ENCODE assay signal across 16 cellular contexts in genomic region chr2:225064928-225065327, GRCh38. TPM values are rescaled to one million over a fixed set of nuclear protein-coding genes. Genes with fewer than 3 reads are reported as not detected.
DNase-seq lines count a peak whose midpoint lies in the region; ATAC-seq lines count a peak whose summit lies in the region.
"Had no signal": no experiment of that assay in that cellular context is flagged by ENCODE, and none has a peak within 500 bp of the region (broad histone marks: within the 10 kb centered on the region; RNA-seq: fewer than 3 reads in every experiment).

No MANE protein-coding gene starts in this region.

- peaks cover 43% of the 10 kb centered on the region for H3K4me1 Mint-ChIP-seq in activated T-cell treated with anti-CD3 and anti-CD28 coated beads, Interleukin-2, amount 50 U/mL, for 4 hours (ENCODE audit: low read depth)
- H3K4me1 Mint-ChIP-seq in activated naive CD8-positive, alpha-beta T cell treated with anti-CD3 and anti-CD28 coated beads for 36 hours, result peaks cover 35% of the 10 kb centered on the region
- H3K4me1 Mint-ChIP-seq in stimulated activated naive CD8-positive, alpha-beta T cell treated with anti-CD3 and anti-CD28 coated beads, Interleukin-15, amount 100 ng/mL, for 72 hours, result peaks cover 47% of the 10 kb centered on the region

- H3K36me3 Mint-ChIP-seq in activated T-cell treated with anti-CD3 and anti-CD28 coated beads, Interleukin-2, amount 50 U/mL, for 4 hours (ENCODE audit: insufficient read depth), result no peaks in the 10 kb centered on the region
- peaks cover 18% of the 10 kb centered on the region for H3K36me3 Mint-ChIP-seq in activated naive CD8-positive, alpha-beta T cell treated with anti-CD3 and anti-CD28 coated beads for 36 hours

- peaks cover 15% of the 10 kb centered on the region for H3K9me3 Mint-ChIP-seq in activated T-cell treated with anti-CD3 and anti-CD28 coated beads, Interleukin-2, amount 50 U/mL, for 4 hours
- peaks cover 27% of the 10 kb centered on the region for H3K9me3 Mint-ChIP-seq in activated naive CD8-positive, alpha-beta T cell treated with anti-CD3 and anti-CD28 coated beads for 36 hours
- peaks cover 19 to 31% of the 10 kb centered on the region in 2 donors for H3K9me3 Mint-ChIP-seq in stimulated activated naive CD8-positive, alpha-beta T cell treated with anti-CD3 and anti-CD28 coated beads, Interleukin-15, amount 100 ng/mL, for 72 hours

- ATAC-seq in activated T-cell treated with anti-CD3 and anti-CD28 coated beads, Interleukin-2, amount 50 U/mL, for 4 hours, result peak; percentile 16 to 33
- peak; percentile 14 for ATAC-seq in GM21390 (IDR thresholded peaks at IDR 0.05; ENCODE audit: unreplicated experiment)
- peak; percentile 12 for ATAC-seq in stimulated activated naive CD8-positive, alpha-beta T cell treated with anti-CD3 and anti-CD28 coated beads, Interleukin-15, amount 100 ng/mL, for 72 hours
- ATAC-seq in HG02852 (IDR thresholded peaks at IDR 0.05; ENCODE audit: unreplicated experiment), result no peak
- ATAC-seq: PC-3 had no signal

- DNase-seq in activated T-cell treated with anti-CD3 and anti-CD28 coated beads, Interleukin-2, amount 50 U/mL, for 4 hours, result no peak
- DNase-seq in activated T-cell treated with anti-CD3 and anti-CD28 coated beads, Interleukin-2, amount 50 U/mL, for 48 hours, result no peak
- no peak for DNase-seq in activated naive CD8-positive, alpha-beta T cell treated with anti-CD3 and anti-CD28 coated beads for 36 hours
- DNase-seq in stimulated activated naive CD8-positive, alpha-beta T cell treated with anti-CD3 and anti-CD28 coated beads, Interleukin-15, amount 100 ng/mL, for 72 hours, result no peak
- no peak for DNase-seq in amniotic stem cell (lab: John Stamatoyannopoulos, UW)
- DNase-seq: DMS 273 treated with DMSO at 0.1 percent for 48 hours, H7, KG1, NCI-H1105, NCI-H1694 treated with DMSO at 0.1 percent for 48 hours, NCI-H446 treated with DMSO at 0.1 percent for 48 hours, NCI-H748 treated with DMSO at 0.1 percent for 48 hours, PC-3 had no signal

- H3K4me3 Mint-ChIP-seq in activated T-cell treated with anti-CD3 and anti-CD28 coated beads, Interleukin-2, amount 50 U/mL, for 4 hours, result peak overlapping the region; percentile 9
- no peak overlapping the region for H3K4me3 Mint-ChIP-seq in activated naive CD8-positive, alpha-beta T cell treated with anti-CD3 and anti-CD28 coated beads for 36 hours
- peak overlapping the region; percentile 11 to 52 for H3K4me3 Mint-ChIP-seq in stimulated activated naive CD8-positive, alpha-beta T cell treated with anti-CD3 and anti-CD28 coated beads, Interleukin-15, amount 100 ng/mL, for 72 hours

- no peaks in the 10 kb centered on the region for H3K27me3 Mint-ChIP-seq in activated T-cell treated with anti-CD3 and anti-CD28 coated beads, Interleukin-2, amount 50 U/mL, for 4 hours (ENCODE audit: low read depth)
- no peaks in the 10 kb centered on the region for H3K27me3 Mint-ChIP-seq in activated naive CD8-positive, alpha-beta T cell treated with anti-CD3 and anti-CD28 coated beads for 36 hours
- H3K27me3 Mint-ChIP-seq in stimulated activated naive CD8-positive, alpha-beta T cell treated with anti-CD3 and anti-CD28 coated beads, Interleukin-15, amount 100 ng/mL, for 72 hours, result no peaks in the 10 kb centered on the region
- H3K27me3 Mint-ChIP-seq: CD4-positive, CD25-positive, alpha-beta regulatory T cell had no signal

- H3K27ac Mint-ChIP-seq in activated naive CD8-positive, alpha-beta T cell treated with anti-CD3 and anti-CD28 coated beads for 36 hours, result peak overlapping the region; percentile 68
- H3K27ac Mint-ChIP-seq in stimulated activated naive CD8-positive, alpha-beta T cell treated with anti-CD3 and anti-CD28 coated beads, Interleukin-15, amount 100 ng/mL, for 72 hours, result peak overlapping the region in 1 of 2 donors; percentile 94

RNA-seq across cellular contexts. Expression of gene DOCK10, which starts 22.7 kb away (rescaled TPM):
- total RNA-seq in activated T-cell treated with anti-CD3 and anti-CD28 coated beads, Interleukin-2, amount 50 U/mL, for 4 hours, result 100 to 1,000 TPM; 173 to 222 (median 219) TPM
- total RNA-seq in activated naive CD8-positive, alpha-beta T cell treated with anti-CD3 and anti-CD28 coated beads for 36 hours, result 100 to 1,000 TPM; 154 to 159 TPM
